ENCODE assay signal across 1 cellular context in genomic region chr15:63504247-63504978, GRCh38.
TF ChIP-seq lines count a peak whose summit lies in the region.

TSS of gene USP3 (plus strand) at chr15:63504593. CDS start at chr15:63504740, 147 bp downstream.

TF ChIP-seq in K562, 482 proteins besides CTCF, POLR2A, EP300 and RAD21 (continued from another document and continues in another):
- TF ChIP-seq THAP7 (CRISPR knock-in tag; IDR thresholded peaks at IDR 0.05) (no peak), DLX4 (CRISPR knock-in tag; IDR thresholded peaks at IDR 0.05) (no peak), LEF1 (IDR thresholded peaks at IDR 0.05) (peak; percentile 79), MECOM (CRISPR knock-in tag; IDR thresholded peaks at IDR 0.05) (no peak), E2F6 (IDR thresholded peaks at IDR 0.05; ENCODE audit: borderline replicate concordance in 1 of 2, extremely low read depth in 1 of 2, insufficient read depth in 1 of 2, insufficient read length in 1 of 2, low read depth in 1 of 2, low read length in 1 of 2, poor library complexity in 1 of 2, severe bottlenecking in 1 of 2) (peak; percentile 37 to 75), RNF2 (IDR thresholded peaks at IDR 0.05) (peak; percentile 71; the same call in 1 of the 2 replicates), PRPF4 (IDR thresholded peaks at IDR 0.05; ENCODE audit: insufficient read depth, low read depth, low read length, poor library complexity, severe bottlenecking) (peak; percentile 21), E2F8 (IDR thresholded peaks at IDR 0.05; ENCODE audit: low read depth, partially characterized antibody) (no peak), ZNF12 (CRISPR knock-in tag; IDR thresholded peaks at IDR 0.05) (peak; percentile 19; the same call in 1 of the 2 replicates), ZNF583 (CRISPR knock-in tag; IDR thresholded peaks at IDR 0.05) (no peak), EHMT2 (IDR thresholded peaks at IDR 0.05) (no peak), ZNF639 (CRISPR knock-in tag; conservative IDR thresholded peaks at IDR 0.05 in 1 of 2, IDR thresholded peaks at IDR 0.05 in 1 of 2) (no peak; a peak in 2 of 4 replicates), ZNF444 (CRISPR knock-in tag; IDR thresholded peaks at IDR 0.05) (no peak), ZNF224 (CRISPR knock-in tag; IDR thresholded peaks at IDR 0.05) (no peak), GABPB2 (CRISPR knock-in tag; conservative IDR thresholded peaks at IDR 0.05) (no peak), POLR2B (IDR thresholded peaks at IDR 0.05; ENCODE audit: low read depth, partially characterized antibody) (peak; percentile 35), RBBP5 (IDR thresholded peaks at IDR 0.05; ENCODE audit: borderline replicate concordance, insufficient read depth, low read length, poor library complexity, severe bottlenecking) (peak; percentile 58), FOSL1 (tag; conservative IDR thresholded peaks at IDR 0.05) (peak; percentile 56; the same call in 1 of the 2 replicates), ATF3 (IDR thresholded peaks at IDR 0.05) (no peak), ATF3 (CRISPR knock-in tag; conservative IDR thresholded peaks at IDR 0.05) (peak; percentile 64; the same call in 1 of the 2 replicates), ETV1 (tag; conservative IDR thresholded peaks at IDR 0.05; ENCODE audit: low read depth) (peak; percentile 90), ELK3 (CRISPR knock-in tag; IDR thresholded peaks at IDR 0.05) (no peak), SNAPC5 (CRISPR knock-in tag; IDR thresholded peaks at IDR 0.05) (no peak), CTBP1 (IDR thresholded peaks at IDR 0.05; ENCODE audit: borderline replicate concordance) (peak; percentile 62), RFX5 (IDR thresholded peaks at IDR 0.05; ENCODE audit: low read depth, low read length) (peak; percentile 86; the same call in 1 of the 2 replicates), PRDM10 (IDR thresholded peaks at IDR 0.05; ENCODE audit: partially characterized antibody) (peak; percentile 34), CREBBP (IDR thresholded peaks at IDR 0.05; ENCODE audit: low read depth, low read length) (no peak), ZNF75A (CRISPR knock-in tag; IDR thresholded peaks at IDR 0.05) (no peak), SMC3 (conservative IDR thresholded peaks at IDR 0.05; ENCODE audit: insufficient read depth, low read depth, low read length) (no peak), TRIM25 (IDR thresholded peaks at IDR 0.05; ENCODE audit: borderline replicate concordance) (no peak), SETDB1 (IDR thresholded peaks at IDR 0.05; ENCODE audit: low read length) (no peak), EZH2 (IDR thresholded peaks at IDR 0.05; ENCODE audit: borderline replicate concordance, low read depth, low read length) (no peak), MLX (CRISPR knock-in tag; conservative IDR thresholded peaks at IDR 0.05) (no peak; a peak in 1 of 4 replicates), POLR2G (IDR thresholded peaks at IDR 0.05; ENCODE audit: low read depth, low read length) (peak; percentile 94), ZNF3 (CRISPR knock-in tag; IDR thresholded peaks at IDR 0.05) (no peak), SNIP1 (IDR thresholded peaks at IDR 0.05; ENCODE audit: low read depth) (no peak), ETS1 (conservative IDR thresholded peaks at IDR 0.05; ENCODE audit: control insufficient read depth, low read depth, low read length) (peak; percentile 87), KDM1A (IDR thresholded peaks at IDR 0.05) (no peak), AFF1 (IDR thresholded peaks at IDR 0.05; ENCODE audit: low read depth in 1 of 2, partially characterized antibody in 2 of 2) (no peak), FOXA1 (IDR thresholded peaks at IDR 0.05; ENCODE audit: borderline replicate concordance) (no peak)
